In genomic region chr9:120891255-120891954, GRCh38 we compare ENCODE assay signal across 10 cellular contexts. TPM values are rescaled to one million over a fixed set of nuclear protein-coding genes. Genes with fewer than 3 reads are reported as not detected.
DNase-seq lines count a peak whose midpoint lies in the region; ATAC-seq and TF ChIP-seq lines count a peak whose summit lies in the region.
"Had no signal": no experiment of that assay in that cellular context is flagged by ENCODE, and none has a peak within 500 bp of the region (broad histone marks: within the 10 kb centered on the region; RNA-seq: fewer than 3 reads in every experiment).

No MANE protein-coding gene starts in this region.

- H3K27ac Mint-ChIP-seq in effector memory CD8-positive, alpha-beta T cell: peak overlapping the region; percentile 95 to 96
- H3K27ac Mint-ChIP-seq in stimulated activated naive CD8-positive, alpha-beta T cell treated with anti-CD3 and anti-CD28 coated beads, Interleukin-15, Interleukin-2, amounts not matched to agents 100 ng/mL and 50 ng/mL, for 24 hours: peak overlapping the region; percentile 99

- intact Hi-C loops in dorsolateral prefrontal cortex (cut with DNase I): no loop called here

- peak overlapping the region; percentile 53; the same call in 1 of the 2 replicates for H3K9ac ChIP-seq in KMS-11

- H3K36me3 ChIP-seq in KMS-11 (ENCODE audit: insufficient read depth): no peaks in the 10 kb centered on the region

- H3K4me1 Mint-ChIP-seq in effector memory CD8-positive, alpha-beta T cell (ENCODE audit: low read depth in 2 of 2): peaks cover 37 to 41% of the 10 kb centered on the region in 2 donors
- peaks cover 87% of the 10 kb centered on the region for H3K4me1 Mint-ChIP-seq in stimulated activated naive CD8-positive, alpha-beta T cell treated with anti-CD3 and anti-CD28 coated beads, Interleukin-15, Interleukin-2, amounts not matched to agents 100 ng/mL and 50 ng/mL, for 24 hours (ENCODE audit: low read depth)

- no peaks in the 10 kb centered on the region for H3K9me3 Mint-ChIP-seq in effector memory CD8-positive, alpha-beta T cell
- H3K9me3 Mint-ChIP-seq in stimulated activated naive CD8-positive, alpha-beta T cell treated with anti-CD3 and anti-CD28 coated beads, Interleukin-15, Interleukin-2, amounts not matched to agents 100 ng/mL and 50 ng/mL, for 24 hours: no peaks in the 10 kb centered on the region
- H3K9me3 Mint-ChIP-seq: neural crest cell had no signal

- peaks cover 76% of the 10 kb centered on the region for H3K4me1 ChIP-seq in KMS-11 (ENCODE audit: low read depth, poor library complexity, severe bottlenecking)

- peak; percentile 57 to 58 for DNase-seq in activated CD4-positive, alpha-beta T cell treated with anti-CD3 and anti-CD28 coated beads, Interleukin-2, amount 50 U/mL, for 4 hours
- DNase-seq in effector memory CD8-positive, alpha-beta T cell: no peak
- DNase-seq in dorsolateral prefrontal cortex: no peak
- DNase-seq in NCI-H526 (lab: John Stamatoyannopoulos, UW): no peak
- DNase-seq: NCI-H226 had no signal

- ATAC-seq in effector memory CD8-positive, alpha-beta T cell (replicated peaks): peak; percentile 42
- ATAC-seq in HG03439 (IDR thresholded peaks at IDR 0.05; ENCODE audit: unreplicated experiment): no peak
- ATAC-seq in HG02938 (IDR thresholded peaks at IDR 0.05; ENCODE audit: unreplicated experiment): no peak

- H3K4me2 ChIP-seq in KMS-11: peak overlapping the region; percentile 77

- no peaks in the 10 kb centered on the region for H3K27me3 Mint-ChIP-seq in effector memory CD8-positive, alpha-beta T cell
- H3K27me3 Mint-ChIP-seq in stimulated activated naive CD8-positive, alpha-beta T cell treated with anti-CD3 and anti-CD28 coated beads, Interleukin-15, Interleukin-2, amounts not matched to agents 100 ng/mL and 50 ng/mL, for 24 hours: no peaks in the 10 kb centered on the region

- H3K79me2 ChIP-seq in KMS-11 (ENCODE audit: insufficient read depth, low read depth): no peaks in the 10 kb centered on the region

- H2AFZ ChIP-seq in KMS-11 (ENCODE audit: low read depth): peak overlapping the region; percentile 61; the same call in 1 of the 2 replicates

- no peaks in the 10 kb centered on the region for H3K27me3 ChIP-seq in KMS-11 (ENCODE audit: insufficient read depth, low read depth)
- no peaks in the 10 kb centered on the region for H3K27me3 ChIP-seq in dorsolateral prefrontal cortex

- H3K27ac ChIP-seq in KMS-11 (peak overlapping the region; percentile 94), dorsolateral prefrontal cortex (no peak overlapping the region)

- H3K4me3 Mint-ChIP-seq in effector memory CD8-positive, alpha-beta T cell: peak overlapping the region; percentile 65
- H3K4me3 Mint-ChIP-seq in stimulated activated naive CD8-positive, alpha-beta T cell treated with anti-CD3 and anti-CD28 coated beads, Interleukin-15, Interleukin-2, amounts not matched to agents 100 ng/mL and 50 ng/mL, for 24 hours: peak overlapping the region; percentile 78
- H3K4me3 Mint-ChIP-seq: neural crest cell had no signal

- peaks cover 13% of the 10 kb centered on the region for H3K36me3 Mint-ChIP-seq in effector memory CD8-positive, alpha-beta T cell (ENCODE audit: insufficient read depth)
- peaks cover 9% of the 10 kb centered on the region for H3K36me3 Mint-ChIP-seq in stimulated activated naive CD8-positive, alpha-beta T cell treated with anti-CD3 and anti-CD28 coated beads, Interleukin-15, Interleukin-2, amounts not matched to agents 100 ng/mL and 50 ng/mL, for 24 hours (ENCODE audit: low read depth)

- no peaks in the 10 kb centered on the region for H4K20me1 ChIP-seq in KMS-11 (ENCODE audit: insufficient read depth)

- H3K4me3 ChIP-seq in KMS-11 (IDR thresholded peaks at IDR 0.05; ENCODE audit: insufficient read depth, low read depth, low read length): no peak overlapping the region
- H3K4me3 ChIP-seq in dorsolateral prefrontal cortex: no peak overlapping the region

- no peak for TF ChIP-seq CTCF in KMS-11 (conservative IDR thresholded peaks at IDR 0.05; ENCODE audit: low read depth, low read length)
- no peak for TF ChIP-seq CTCF in dorsolateral prefrontal cortex (IDR thresholded peaks at IDR 0.05 in 54 of 56, conservative IDR thresholded peaks at IDR 0.05 in 2 of 56; ENCODE audit: low read depth in 1 of 56, partially characterized antibody in 56 of 56)

RNA-seq across cellular contexts. Expression of gene PHF19, which starts 14.4 kb away (rescaled TPM):
- total RNA-seq in dorsolateral prefrontal cortex: 100 to 1,000 TPM in 2 of 120 experiments, 10 to 100 TPM in 118; 18.7 to 119 (median 39.5) TPM

RNA-seq across cellular contexts. Expression of gene TRAF1, which starts 35.2 kb away (rescaled TPM):
- total RNA-seq in dorsolateral prefrontal cortex: 10 to 100 TPM in 57 of 120 experiments, 1 to 10 TPM in 63; 3.8 to 25.3 (median 9.8) TPM

RNA-seq across cellular contexts. Expression of gene PSMD5, which starts 48.7 kb away (rescaled TPM):
- total RNA-seq in dorsolateral prefrontal cortex: 10 to 100 TPM; 18.8 to 51.5 (median 32.6) TPM

Comparison
In these comparisons a context has a peak if more than half of its experiments do, and no peak if none do; other contexts are left out.
1. DNase-seq: peak in activated CD4-positive, alpha-beta T cell treated with anti-CD3 and anti-CD28 coated beads, Interleukin-2, amount 50 U/mL, for 4 hours (2 of 2); none in effector memory CD8-positive, alpha-beta T cell (0 of 3), dorsolateral prefrontal cortex (0 of 10) and NCI-H526 (0 of 2).